Comparison of ENCODE assay signal across 9 cellular contexts in genomic region chr5:83444445-83444844, GRCh38. TPM values are rescaled to one million over a fixed set of nuclear protein-coding genes. Genes with fewer than 3 reads are reported as not detected.
"Had no signal": no experiment of that assay in that cellular context is flagged by ENCODE, and none has a peak within 500 bp of the region (broad histone marks: within the 10 kb centered on the region; RNA-seq: fewer than 3 reads in every experiment).

No MANE protein-coding gene starts in this region.

- FAIRE-seq: H1, H54, HTR-8/SVneo had no signal

- H2AFZ ChIP-seq: GM23338 had no signal

- H3K36me3 Mint-ChIP-seq: IgD-negative memory B cell had no signal

- H3K9me3 Mint-ChIP-seq: GM23338, IgD-negative memory B cell had no signal

- DNase-seq: H9, HCEC 1CT, KBM-7 had no signal

- H3K4me3 Mint-ChIP-seq: GM23338, H9, IgD-negative memory B cell had no signal

- H3K4me3 ChIP-seq: GM23338 had no signal

- ATAC-seq: GM23338 had no signal

- H3K27ac Mint-ChIP-seq: GM23338, H9, IgD-negative memory B cell had no signal

- H3K4me2 ChIP-seq: GM23338 had no signal

- H3K4me1 Mint-ChIP-seq: IgD-negative memory B cell had no signal

RNA-seq across cellular contexts. Expression of gene VCAN, which starts 27.1 kb away (rescaled TPM):
- total RNA-seq: HT-29 had no signal
